8 cellular contexts compared by ENCODE assay signal in the genomic region with DNA sequence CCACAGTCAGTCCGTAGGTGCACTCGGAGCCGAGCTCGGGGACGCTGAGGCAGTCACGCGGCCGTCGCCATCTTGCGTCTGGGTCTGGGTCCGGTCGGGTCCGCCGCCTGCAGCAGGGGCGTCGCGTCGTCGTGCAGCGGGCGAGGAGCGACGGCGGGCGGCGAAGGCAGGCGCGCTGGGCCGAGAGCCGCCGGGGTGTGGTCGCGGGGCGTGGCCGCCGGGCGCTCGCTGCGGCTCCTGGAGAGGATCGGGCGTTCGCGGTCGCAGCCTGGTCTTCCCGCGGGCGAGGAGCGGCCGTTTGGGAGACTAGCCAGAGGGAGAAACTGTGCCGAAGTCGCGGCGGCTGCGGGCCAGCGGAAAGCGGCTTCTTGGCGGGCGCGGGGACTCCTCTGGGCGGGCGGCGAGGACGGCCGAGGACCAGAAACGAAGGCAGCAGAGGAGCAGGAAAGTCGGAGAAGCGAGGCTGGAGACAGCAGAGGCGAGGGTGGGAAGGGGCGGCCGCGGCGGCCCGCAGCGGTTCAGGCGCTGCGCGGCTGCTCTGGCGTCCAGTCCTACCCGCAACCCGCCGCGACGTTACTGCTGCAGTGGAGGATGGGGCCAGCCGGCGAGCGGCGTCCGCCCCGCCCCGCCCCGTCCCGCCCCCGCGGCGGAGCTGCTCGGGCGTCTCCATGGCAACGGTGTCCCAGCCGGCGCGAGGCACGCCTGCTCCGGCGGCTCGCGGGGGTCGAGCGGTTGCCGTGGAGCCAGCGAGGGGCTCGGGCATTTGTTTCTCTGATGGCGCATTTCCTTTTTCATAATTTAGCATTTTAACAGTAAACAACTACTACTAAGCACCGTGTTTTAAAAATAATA. TPM values are rescaled to one million over a fixed set of nuclear protein-coding genes. Genes with fewer than 3 reads are reported as not detected.
DNase-seq lines count a peak whose midpoint lies in the region; ATAC-seq and TF ChIP-seq lines count a peak whose summit lies in the region.

A gene with protein sequence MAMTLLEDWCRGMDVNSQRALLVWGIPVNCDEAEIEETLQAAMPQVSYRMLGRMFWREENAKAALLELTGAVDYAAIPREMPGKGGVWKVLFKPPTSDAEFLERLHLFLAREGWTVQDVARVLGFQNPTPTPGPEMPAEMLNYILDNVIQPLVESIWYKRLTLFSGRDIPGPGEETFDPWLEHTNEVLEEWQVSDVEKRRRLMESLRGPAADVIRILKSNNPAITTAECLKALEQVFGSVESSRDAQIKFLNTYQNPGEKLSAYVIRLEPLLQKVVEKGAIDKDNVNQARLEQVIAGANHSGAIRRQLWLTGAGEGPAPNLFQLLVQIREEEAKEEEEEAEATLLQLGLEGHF (minus strand): TSS at position 581 of the 852 bp plus-strand sequence. CDS start 745 bp downstream, outside the sequence.

- ATAC-seq in GM19395 (IDR thresholded peaks at IDR 0.05; ENCODE audit: unreplicated experiment) (peak; percentile 80), HG03565 (IDR thresholded peaks at IDR 0.05; ENCODE audit: unreplicated experiment) (peak; percentile 64), right lobe of liver (peak; percentile 88 to 94 (median 90))

- CTCF ChIA-PET in activated CD4-positive, alpha-beta memory T cell treated with anti-CD3 and anti-CD28 coated beads for 36 hours (lab: Charles Lee), result interaction anchor here (1.1 to 1.9 kb wide), 4 partner anchors 10 to 205 kb away, joined by 3 to 5 read pairs (median 4); a partner anchor contains a TSS

- peak within 1 kb of the TSS; percentile 82 for H3K4me2 ChIP-seq in BLaER1

- peak within 1 kb of the TSS; percentile 59 for H3K9ac ChIP-seq in BLaER1

- H3K27ac Mint-ChIP-seq in activated CD4-positive, alpha-beta memory T cell treated with anti-CD3 and anti-CD28 coated beads for 36 hours, result peak within 1 kb of the TSS; percentile 93

- TF ChIP-seq CTCF in right lobe of liver (IDR thresholded peaks at IDR 0.05), result no peak

- no peaks in the 10 kb centered on the region for H3K27me3 Mint-ChIP-seq in activated CD4-positive, alpha-beta memory T cell treated with anti-CD3 and anti-CD28 coated beads for 36 hours

- H3K27ac ChIP-seq in BLaER1 (peak within 1 kb of the TSS; percentile 62), right lobe of liver (peak within 1 kb of the TSS; percentile 30 to 76 (median 72))

- under 1% methylated on average over 26 of the region's 113 CpGs for WGBS in right lobe of liver (ENCODE audit: insufficient coverage, low coverage, low lambda C conversion rate, missing lambda C conversion rate)

- peak within 1 kb of the TSS; percentile 85 for H3K4me3 ChIP-seq in BLaER1
- H3K4me3 ChIP-seq in right lobe of liver, result peak within 1 kb of the TSS; percentile 65 to 80 (median 78)

- peak; percentile 73 for TF ChIP-seq POLR2A in right lobe of liver (IDR thresholded peaks at IDR 0.05)

- peaks cover 27% of the 10 kb centered on the region for H3K4me1 ChIP-seq in BLaER1
- peaks cover 0 to 7% (median 0%) of the 10 kb centered on the region in 4 donors for H3K4me1 ChIP-seq in right lobe of liver

- H3K9me3 ChIP-seq in BLaER1 (no peaks in the 10 kb centered on the region), right lobe of liver (no peaks in the 10 kb centered on the region)

- H3K36me3 ChIP-seq in BLaER1 (peaks cover 36% of the 10 kb centered on the region), right lobe of liver (peaks cover 0 to 20% (median 12%) of the 10 kb centered on the region in 4 donors)

- peaks cover 13% of the 10 kb centered on the region for H3K4me1 Mint-ChIP-seq in activated CD4-positive, alpha-beta memory T cell treated with anti-CD3 and anti-CD28 coated beads for 36 hours (ENCODE audit: low read depth)

- H3K36me3 Mint-ChIP-seq in activated CD4-positive, alpha-beta memory T cell treated with anti-CD3 and anti-CD28 coated beads for 36 hours, result peaks cover 22% of the 10 kb centered on the region

- H3K4me3 Mint-ChIP-seq in activated CD4-positive, alpha-beta memory T cell treated with anti-CD3 and anti-CD28 coated beads for 36 hours, result peak within 1 kb of the TSS; percentile 89

- no peaks in the 10 kb centered on the region for H3K9me3 Mint-ChIP-seq in activated CD4-positive, alpha-beta memory T cell treated with anti-CD3 and anti-CD28 coated beads for 36 hours

- DNase-seq in NCI-H748 treated with DMSO at 0.1 percent for 48 hours (lab: John Stamatoyannopoulos, UW) (peak; percentile 89), dermis microvascular lymphatic vessel endothelial cell (ENCODE audit: low read depth in 2 of 2) (peak; percentile 54 to 87), right lobe of liver (peak; percentile 88 to 93 (median 90))
- peak; percentile 90 for DNase-seq in activated CD4-positive, alpha-beta memory T cell treated with anti-CD3 and anti-CD28 coated beads for 36 hours
- peak; percentile 85 for DNase-seq in stimulated activated CD4-positive, alpha-beta T cell treated with anti-CD3 and anti-CD28 coated beads, Interleukin-4, amount 100 ng/mL, for 24 hours

- H3K27me3 ChIP-seq in BLaER1 (peaks cover 5% of the 10 kb centered on the region; the same call in 1 of the 2 replicates), right lobe of liver (no peaks in the 10 kb centered on the region)

- POLR2A ChIA-PET in activated CD4-positive, alpha-beta memory T cell treated with anti-CD3 and anti-CD28 coated beads for 36 hours (lab: Charles Lee), result interaction anchor here (0.8 to 2.0 kb wide), 6 partner anchors 8 to 144 kb away, joined by 3 to 9 read pairs (median 4); a partner anchor contains a TSS

- intact Hi-C loops in activated CD4-positive, alpha-beta memory T cell treated with anti-CD3 and anti-CD28 coated beads for 36 hours (cut with micrococcal nuclease), result loop anchor here (1.0 to 10.0 kb wide), 5 partner anchors 46 to 331 kb away; partner anchors contain the start of genes ACOT2 and ZNF410
- intact Hi-C loops in right lobe of liver (cut with DNase I), result loop anchor here in 1 of 2 donors (10.0 kb wide), 1 partner anchor 79 kb away; no protein-coding TSS in a partner anchor

- H4K20me1 ChIP-seq in BLaER1, result peaks cover 46% of the 10 kb centered on the region

RNA-seq across cellular contexts. Expression of the gene that starts here (rescaled TPM):
- 10 to 100 TPM; 28.2 to 28.3 TPM for total RNA-seq in activated CD4-positive, alpha-beta memory T cell treated with anti-CD3 and anti-CD28 coated beads for 36 hours
- 13.5 and 15.9 TPM in 2 replicates for total RNA-seq in dermis microvascular lymphatic vessel endothelial cell
- 1 to 10 TPM; 1.7 to 7.6 (median 3.7) TPM for total RNA-seq in right lobe of liver

Comparison
In these comparisons a context has a peak if more than half of its experiments do, and no peak if none do; other contexts are left out.
1. Peak in every context shown above with its lines: DNase-seq, ATAC-seq, H3K4me3 ChIP-seq and H3K27ac ChIP-seq.